Comparison of ENCODE assay signal across 8 cellular contexts in the genomic region with DNA sequence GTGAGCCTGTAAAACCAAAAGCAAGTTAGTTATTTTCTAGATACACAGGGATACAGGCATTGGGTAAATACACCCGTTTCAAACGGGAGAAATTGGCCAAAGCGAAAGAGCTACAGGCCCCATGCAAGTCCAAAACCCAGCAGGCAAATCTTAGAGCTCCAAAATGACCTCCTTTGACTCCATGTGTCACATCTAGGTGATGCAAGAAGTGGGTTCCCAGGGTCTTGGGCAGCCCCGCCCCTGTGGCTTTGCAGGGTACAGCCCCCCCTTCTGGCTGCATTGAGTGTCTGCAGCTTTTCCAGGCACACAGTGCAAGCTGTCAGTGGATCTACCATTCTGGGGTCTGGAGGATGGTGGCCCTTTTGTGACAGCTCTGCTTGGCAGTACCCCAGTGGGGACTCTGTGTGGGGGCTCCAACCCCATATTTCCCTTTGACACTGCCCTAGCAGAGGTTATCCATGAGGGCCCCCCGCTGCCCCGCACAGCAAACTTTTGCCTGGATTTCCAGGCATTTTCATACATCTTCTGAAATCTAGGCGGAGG.
DNase-seq lines count a peak whose midpoint lies in the region; TF ChIP-seq lines count a peak whose summit lies in the region.
"Not testable (repeated sequence)": the region's sequence is repeated elsewhere in the genome, so short reads cannot be mapped to it uniquely, and the experiment has no call there.

No MANE protein-coding gene starts in this region.

- not testable (repeated sequence) for H3K79me2 ChIP-seq in Loucy (ENCODE audit: insufficient read depth, low read length); SU-DHL-6 (ENCODE audit: insufficient read depth, low read length)

- H3K27me3 ChIP-seq in Loucy (ENCODE audit: insufficient read depth, low read length, poor library complexity, severe bottlenecking); SU-DHL-6 (ENCODE audit: low read length); sigmoid colon: not testable (repeated sequence)

- H2AFZ ChIP-seq in Loucy (ENCODE audit: low read length); SU-DHL-6 (ENCODE audit: low read depth, low read length, severe bottlenecking): not testable (repeated sequence)

- not testable (repeated sequence) for H3K9me3 ChIP-seq in Loucy (ENCODE audit: insufficient read depth, low read depth, low read length); SU-DHL-6 (ENCODE audit: insufficient read depth, low read length); sigmoid colon

- 96 to 97% methylated on average over 7 of the region's 7 CpGs for WGBS in sigmoid colon, 2 donors

- H3K4me1 ChIP-seq in Loucy (ENCODE audit: insufficient read depth, low read length, poor library complexity, severe bottlenecking); sigmoid colon: not testable (repeated sequence)

- H3F3A ChIP-seq in Loucy (ENCODE audit: low read depth); SU-DHL-6 (ENCODE audit: insufficient read depth): not testable (repeated sequence)

- H3K9ac ChIP-seq in Loucy (ENCODE audit: low read depth, low read length, poor library complexity, severe bottlenecking); SU-DHL-6 (ENCODE audit: low read length): not testable (repeated sequence)

- H4K20me1 ChIP-seq in Loucy (ENCODE audit: insufficient read depth, low read length, poor library complexity, severe bottlenecking); SU-DHL-6 (ENCODE audit: low read depth, low read length): not testable (repeated sequence)

- H3K4me2 ChIP-seq in Loucy (ENCODE audit: low read depth, low read length, poor library complexity, severe bottlenecking); SU-DHL-6 (ENCODE audit: low read depth, low read length, poor library complexity, severe bottlenecking): not testable (repeated sequence)

- not testable (repeated sequence) for H3K4me3 ChIP-seq in GM12864 (ENCODE audit: low read depth, low read length); Loucy (ENCODE audit: low read length, poor library complexity, severe bottlenecking); SU-DHL-6 (ENCODE audit: insufficient read depth, low read length, poor library complexity, severe bottlenecking); coronary artery; sigmoid colon

- intact Hi-C loops in cardiac septum (cut with DNase I); sigmoid colon (cut with DNase I): not testable (repeated sequence)

- H3K9me2 ChIP-seq in Loucy (replicated peaks; ENCODE audit: low read depth, low read length); SU-DHL-6 (replicated peaks; ENCODE audit: insufficient read depth, low read length): not testable (repeated sequence)

- peak; percentile 78 for TF ChIP-seq CTCF in 22Rv1 (IDR thresholded peaks at IDR 0.05)
- peak; percentile 23 for TF ChIP-seq CTCF in GM12864 (IDR thresholded peaks at IDR 0.05; ENCODE audit: low read depth, low read length, missing control alignments)
- TF ChIP-seq CTCF in Loucy (conservative IDR thresholded peaks at IDR 0.05; ENCODE audit: low read length): peak; percentile 43
- TF ChIP-seq CTCF in SU-DHL-6 (IDR thresholded peaks at IDR 0.05; ENCODE audit: insufficient read depth, low read length, poor library complexity, severe bottlenecking): peak; percentile 11
- TF ChIP-seq CTCF in coronary artery (IDR thresholded peaks at IDR 0.05): not testable (repeated sequence)
- TF ChIP-seq CTCF in sigmoid colon (IDR thresholded peaks at IDR 0.05): peak in 1 of 4 experiments; percentile 21

- TF ChIP-seq POLR2A in sigmoid colon (IDR thresholded peaks at IDR 0.05): not testable (repeated sequence)

- not testable (repeated sequence) for H3K27ac ChIP-seq in 22Rv1; SU-DHL-6 (ENCODE audit: low read depth, low read length); coronary artery; sigmoid colon

- TF ChIP-seq EP300 in sigmoid colon (IDR thresholded peaks at IDR 0.05): not testable (repeated sequence)

- H3K36me3 ChIP-seq in Loucy (ENCODE audit: insufficient read depth, low read length); SU-DHL-6 (ENCODE audit: low read length): not testable (repeated sequence)
- peaks cover 0 to 17% (median 7%) of the 10 kb centered on the region in 4 donors for H3K36me3 ChIP-seq in sigmoid colon

- DNase-seq in GM12864 (ENCODE audit: low read depth): not testable (repeated sequence)
- DNase-seq in activated T-cell treated with anti-CD3 and anti-CD28 coated beads, Interleukin-2, amount 50 U/mL, for 48 hours: peak; percentile 57 to 68
- DNase-seq in coronary artery (ENCODE audit: low spot score) (peak; percentile 66), cardiac septum (ENCODE audit: low spot score) (peak; percentile 76), sigmoid colon (peak; percentile 65)
